In the genomic region with DNA sequence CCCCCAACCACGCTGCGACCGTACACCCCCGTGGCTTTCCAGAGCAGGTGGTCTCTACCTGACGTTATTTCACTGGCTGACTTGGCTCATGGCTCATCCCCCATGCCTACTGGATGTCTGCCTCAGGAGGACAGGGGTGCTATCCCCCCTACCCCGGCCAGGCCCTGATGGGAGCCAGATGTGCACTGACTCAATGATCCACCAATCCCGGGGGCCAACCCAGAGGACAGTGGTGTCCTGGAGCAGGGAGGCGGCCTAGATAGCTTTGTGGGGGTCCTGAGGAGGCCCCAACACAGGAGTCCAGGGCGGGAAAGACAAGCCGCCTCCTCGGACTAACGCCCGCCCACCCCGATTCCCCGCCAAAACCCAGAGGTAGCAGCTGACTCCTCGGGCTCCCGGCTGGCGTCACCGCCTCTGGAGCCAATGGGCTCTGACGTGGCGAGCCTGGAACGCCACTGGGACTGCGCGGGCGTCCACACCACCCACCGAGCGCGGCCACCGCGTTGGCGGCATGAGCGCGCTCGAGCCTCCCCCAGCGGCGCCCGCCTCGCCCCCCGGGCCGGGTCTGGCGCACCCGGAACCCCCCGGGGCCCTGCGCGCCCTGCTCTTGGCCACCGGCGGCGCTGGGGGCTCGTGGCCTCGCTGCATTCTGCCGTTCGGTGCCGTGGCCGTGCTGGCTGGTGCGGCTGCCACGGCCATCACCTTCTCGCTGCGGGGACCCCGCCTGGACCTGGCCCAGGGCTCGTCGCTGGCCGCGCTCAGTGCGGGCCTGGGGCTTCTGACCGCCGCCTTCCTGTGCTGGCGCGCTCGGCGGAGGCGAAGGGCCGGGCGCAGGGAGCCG, we compare ENCODE assay signal across 1 cellular context.
TF ChIP-seq lines count a peak whose summit lies in the region.

No MANE protein-coding gene starts in this region.

TF ChIP-seq in HEK293, 187 proteins besides CTCF, POLR2A, EP300 and RAD21 (continued from another document):
- TF ChIP-seq ZNF596 (tag by site-specific recombination; IDR thresholded peaks at IDR 0.05) (no peak), ZNF76 (tag by site-specific recombination; IDR thresholded peaks at IDR 0.05; ENCODE audit: borderline replicate concordance, low read depth) (no peak), HOXC10 (CRISPR knock-in tag; IDR thresholded peaks at IDR 0.05) (no peak), OSR2 (tag by site-specific recombination; IDR thresholded peaks at IDR 0.05) (peak; percentile 94), GLIS2 (tag by site-specific recombination; IDR thresholded peaks at IDR 0.05) (peak; percentile 62; the same call in 1 of the 2 replicates), ZBTB21 (tag by site-specific recombination; IDR thresholded peaks at IDR 0.05) (peak; percentile 87), ZNF37A (tag by site-specific recombination; IDR thresholded peaks at IDR 0.05) (peak; percentile 4; the same call in 1 of the 2 replicates), ZNF48 (tag by site-specific recombination; IDR thresholded peaks at IDR 0.05) (no peak), ZNF292 (tag by site-specific recombination; IDR thresholded peaks at IDR 0.05; ENCODE audit: borderline replicate concordance, low read depth) (no peak), ZNF2 (tag by site-specific recombination; IDR thresholded peaks at IDR 0.05) (0 out of 2 replicates have a peak, but pooled peaks have one; percentile 15), ZNF140 (tag by site-specific recombination; IDR thresholded peaks at IDR 0.05) (no peak), ZNF791 (tag by site-specific recombination; IDR thresholded peaks at IDR 0.05) (no peak), ZNF10 (tag by site-specific recombination; IDR thresholded peaks at IDR 0.05) (no peak), YY1 (tag by site-specific recombination; IDR thresholded peaks at IDR 0.05) (peak; percentile 50; the same call in 1 of the 2 replicates), GLI4 (tag by site-specific recombination; IDR thresholded peaks at IDR 0.05) (peak; percentile 29; the same call in 1 of the 2 replicates), ZNF660 (tag by site-specific recombination; IDR thresholded peaks at IDR 0.05) (peak; percentile 78; the same call in 1 of the 2 replicates)
- TF ChIP-seq, protein P1, sequence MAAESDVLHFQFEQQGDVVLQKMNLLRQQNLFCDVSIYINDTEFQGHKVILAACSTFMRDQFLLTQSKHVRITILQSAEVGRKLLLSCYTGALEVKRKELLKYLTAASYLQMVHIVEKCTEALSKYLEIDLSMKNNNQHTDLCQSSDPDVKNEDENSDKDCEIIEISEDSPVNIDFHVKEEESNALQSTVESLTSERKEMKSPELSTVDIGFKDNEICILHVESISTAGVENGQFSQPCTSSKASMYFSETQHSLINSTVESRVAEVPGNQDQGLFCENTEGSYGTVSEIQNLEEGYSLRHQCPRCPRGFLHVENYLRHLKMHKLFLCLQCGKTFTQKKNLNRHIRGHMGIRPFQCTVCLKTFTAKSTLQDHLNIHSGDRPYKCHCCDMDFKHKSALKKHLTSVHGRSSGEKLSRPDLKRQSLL (tag by site-specific recombination; IDR thresholded peaks at IDR 0.05), result peak; percentile 81
- TF ChIP-seq, protein P2, sequence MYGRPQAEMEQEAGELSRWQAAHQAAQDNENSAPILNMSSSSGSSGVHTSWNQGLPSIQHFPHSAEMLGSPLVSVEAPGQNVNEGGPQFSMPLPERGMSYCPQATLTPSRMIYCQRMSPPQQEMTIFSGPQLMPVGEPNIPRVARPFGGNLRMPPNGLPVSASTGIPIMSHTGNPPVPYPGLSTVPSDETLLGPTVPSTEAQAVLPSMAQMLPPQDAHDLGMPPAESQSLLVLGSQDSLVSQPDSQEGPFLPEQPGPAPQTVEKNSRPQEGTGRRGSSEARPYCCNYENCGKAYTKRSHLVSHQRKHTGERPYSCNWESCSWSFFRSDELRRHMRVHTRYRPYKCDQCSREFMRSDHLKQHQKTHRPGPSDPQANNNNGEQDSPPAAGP (tag by site-specific recombination; IDR thresholded peaks at IDR 0.05), result peak; percentile 67
- TF ChIP-seq, protein P3, sequence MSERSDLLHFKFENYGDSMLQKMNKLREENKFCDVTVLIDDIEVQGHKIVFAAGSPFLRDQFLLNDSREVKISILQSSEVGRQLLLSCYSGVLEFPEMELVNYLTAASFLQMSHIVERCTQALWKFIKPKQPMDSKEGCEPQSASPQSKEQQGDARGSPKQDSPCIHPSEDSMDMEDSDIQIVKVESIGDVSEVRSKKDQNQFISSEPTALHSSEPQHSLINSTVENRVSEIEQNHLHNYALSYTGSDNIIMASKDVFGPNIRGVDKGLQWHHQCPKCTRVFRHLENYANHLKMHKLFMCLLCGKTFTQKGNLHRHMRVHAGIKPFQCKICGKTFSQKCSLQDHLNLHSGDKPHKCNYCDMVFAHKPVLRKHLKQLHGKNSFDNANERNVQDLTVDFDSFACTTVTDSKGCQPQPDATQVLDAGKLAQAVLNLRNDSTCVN (tag by site-specific recombination; optimal IDR thresholded peaks at IDR 0.05), result no peak
TF ChIP-seq in HEK293: peak in this region for 47.
